In genomic region chr3:166829896-166830295, GRCh38 we compare ENCODE assay signal across 16 cellular contexts.
DNase-seq lines count a peak whose midpoint lies in the region; ATAC-seq, FAIRE-seq and TF ChIP-seq lines count a peak whose summit lies in the region.
"Had no signal": no experiment of that assay in that cellular context is flagged by ENCODE, and none has a peak within 500 bp of the region (broad histone marks: within the 10 kb centered on the region; RNA-seq: fewer than 3 reads in every experiment).

No MANE protein-coding gene starts in this region.

- H3K9me3 Mint-ChIP-seq in activated CD4-positive, alpha-beta T cell treated with anti-CD3 and anti-CD28 coated beads, Interleukin-2, amount 10 ng/mL, durations not matched to agents 24 days and 14 days = no peaks in the 10 kb centered on the region

- no peaks in the 10 kb centered on the region for H3F3A ChIP-seq in PC-9 (ENCODE audit: insufficient read depth, low read depth)

- no peaks in the 10 kb centered on the region for H3K9me3 ChIP-seq in A549
- H3K9me3 ChIP-seq in PC-9 (ENCODE audit: insufficient read depth, low read depth) = 0 out of 2 replicates have a peak, but pooled peaks cover 4% of the 10 kb centered on the region
- no peaks in the 10 kb centered on the region for H3K9me3 ChIP-seq in uterus
- H3K9me3 ChIP-seq: neutrophil had no signal

- WGBS in A549 (ENCODE audit: missing lambda C conversion rate) = 0% methylated on average over 3 of the region's 3 CpGs

- FAIRE-seq in A549 (lab: Jason Lieb, UNC) (no peak), islet of Langerhans (lab: Jason Lieb, UNC) (peak; percentile 75)

- H3K27ac ChIP-seq in A549 = no peak overlapping the region
- H3K27ac ChIP-seq in PC-9 = no peak overlapping the region
- H3K27ac ChIP-seq in uterus = no peak overlapping the region
- H3K27ac ChIP-seq: neutrophil had no signal

- H3K36me3 ChIP-seq in PC-9 (ENCODE audit: low read depth) (no peaks in the 10 kb centered on the region), uterus (no peaks in the 10 kb centered on the region)
- H3K36me3 ChIP-seq: neutrophil had no signal

- TF ChIP-seq RAD21 in A549 (conservative IDR thresholded peaks at IDR 0.05 in 1 of 2, IDR thresholded peaks at IDR 0.05 in 1 of 2) = no peak

- BruUV-seq in PC-9 (replicated peaks; lab: Mats Ljungman, UMichigan) = no TSS peak

- H3K27me3 Mint-ChIP-seq in activated CD4-positive, alpha-beta T cell treated with anti-CD3 and anti-CD28 coated beads, Interleukin-2, amount 10 ng/mL, durations not matched to agents 24 days and 14 days = no peaks in the 10 kb centered on the region
- H3K27me3 Mint-ChIP-seq: memory B cell had no signal

- POLR2A ChIA-PET in A549 (lab: Yijun Ruan, JAX) = no interaction called here
- POLR2A ChIA-PET in PC-9 (lab: Charles Lee; ENCODE audit: unreplicated experiment) = interaction anchor here (0.6 kb wide), 1 partner anchor 42 kb away, joined by 3 read pairs; no protein-coding TSS in a partner anchor

- DNase-seq in A549 (ENCODE audit: low read depth in 1 of 2, low spot score in 1 of 2) = peak; percentile 2 to 44
- DNase-seq in HuH-7 (ENCODE audit: low spot score) = peak; percentile 46
- DNase-seq in PC-9 = peak; percentile 22 to 78
- DNase-seq in uterus = no peak
- no peak for DNase-seq in activated CD4-positive, alpha-beta T cell treated with anti-CD3 and anti-CD28 coated beads, Interleukin-2, amount 10 ng/mL, durations not matched to agents 24 days and 14 days
- no peak for DNase-seq in NCI-H345 (lab: John Stamatoyannopoulos, UW)
- DNase-seq: activated CD4-positive, CD25-positive, alpha-beta regulatory T cell; activated gamma-delta T cell; foreskin fibroblast; H9; NCI-H2107; stimulated activated CD4-positive, alpha-beta T cell treated with anti-CD3 and anti-CD28 coated beads, Interleukin-4, amount 100 ng/mL, for 4 hours had no signal

- H3K27me3 ChIP-seq in PC-9 (ENCODE audit: insufficient read depth, low read depth) = no peaks in the 10 kb centered on the region
- H3K27me3 ChIP-seq in uterus = no peaks in the 10 kb centered on the region
- H3K27me3 ChIP-seq: neutrophil had no signal

- H3K4me1 ChIP-seq in A549 (no peaks in the 10 kb centered on the region), PC-9 (replicated peaks; ENCODE audit: insufficient read depth) (peaks cover 13% of the 10 kb centered on the region; the same call in 1 of the 2 replicates), uterus (no peaks in the 10 kb centered on the region)

- no peak for TF ChIP-seq CTCF in A549 (IDR thresholded peaks at IDR 0.05)
- no peak for TF ChIP-seq CTCF in PC-9 (conservative IDR thresholded peaks at IDR 0.05)
- no peak for TF ChIP-seq CTCF in uterus (IDR thresholded peaks at IDR 0.05)

- ATAC-seq in A549 (no peak; a peak in 2 of 6 replicates), HG02852 (IDR thresholded peaks at IDR 0.05; ENCODE audit: unreplicated experiment) (no peak)

- H3K36me3 Mint-ChIP-seq in activated CD4-positive, alpha-beta T cell treated with anti-CD3 and anti-CD28 coated beads, Interleukin-2, amount 10 ng/mL, durations not matched to agents 24 days and 14 days (ENCODE audit: low read depth) = no peaks in the 10 kb centered on the region
- H3K36me3 Mint-ChIP-seq: memory B cell had no signal

- no peak overlapping the region for H2AFZ ChIP-seq in PC-9

- H3K4me2 ChIP-seq in A549 = 0 out of 3 replicates have a peak overlapping the region, but pooled peaks have one; percentile 31
- no peak overlapping the region for H3K4me2 ChIP-seq in PC-9

- no peaks in the 10 kb centered on the region for H3K9me2 ChIP-seq in PC-9 (ENCODE audit: insufficient read depth)

- no peaks in the 10 kb centered on the region for H4K20me1 ChIP-seq in PC-9 (ENCODE audit: insufficient read depth)

- TF ChIP-seq POLR2A in A549 (IDR thresholded peaks at IDR 0.05; ENCODE audit: low read length) (no peak), uterus (IDR thresholded peaks at IDR 0.05) (no peak)

- CTCF ChIA-PET in A549 (lab: Yijun Ruan, JAX) (no interaction called here), PC-9 (lab: Charles Lee) (no interaction called here)

- H3K79me2 ChIP-seq in PC-9 (ENCODE audit: low read depth) = no peaks in the 10 kb centered on the region

- H3K27ac Mint-ChIP-seq in activated CD4-positive, alpha-beta T cell treated with anti-CD3 and anti-CD28 coated beads, Interleukin-2, amount 10 ng/mL, durations not matched to agents 24 days and 14 days = no peak overlapping the region
- H3K27ac Mint-ChIP-seq: H9, memory B cell had no signal

- H3K4me3 ChIP-seq in A549 = no peak overlapping the region
- H3K4me3 ChIP-seq in PC-9 = no peak overlapping the region
- no peak overlapping the region for H3K4me3 ChIP-seq in uterus

- no peak overlapping the region for H3K4me3 Mint-ChIP-seq in activated CD4-positive, alpha-beta T cell treated with anti-CD3 and anti-CD28 coated beads, Interleukin-2, amount 10 ng/mL, durations not matched to agents 24 days and 14 days
- H3K4me3 Mint-ChIP-seq: H9, memory B cell had no signal

- no peak for TF ChIP-seq EP300 in A549 (IDR thresholded peaks at IDR 0.05)

- intact Hi-C loops in PC-9 (cut with micrococcal nuclease; ENCODE audit: unreplicated experiment) (loop anchor here (10.0 kb wide), 1 partner anchor 205 kb away; no protein-coding TSS in a partner anchor), uterus (cut with DNase I; ENCODE audit: low total_unique reads) (no loop called here)
- intact Hi-C loops in activated CD4-positive, alpha-beta T cell treated with anti-CD3 and anti-CD28 coated beads, Interleukin-2, amount 10 ng/mL, durations not matched to agents 24 days and 14 days (cut with micrococcal nuclease) = no loop called here

- no peaks in the 10 kb centered on the region for H3K4me1 Mint-ChIP-seq in activated CD4-positive, alpha-beta T cell treated with anti-CD3 and anti-CD28 coated beads, Interleukin-2, amount 10 ng/mL, durations not matched to agents 24 days and 14 days
- H3K4me1 Mint-ChIP-seq: memory B cell had no signal

TF ChIP-seq in A549, 52 proteins besides CTCF, POLR2A, EP300 and RAD21:
- TF ChIP-seq HDAC2 (IDR thresholded peaks at IDR 0.05) = no peak
- no peak for TF ChIP-seq CBX8 (IDR thresholded peaks at IDR 0.05)
- TF ChIP-seq CEBPB (IDR thresholded peaks at IDR 0.05) = peak; percentile 56 to 78
- TF ChIP-seq RCOR1 (IDR thresholded peaks at IDR 0.05; ENCODE audit: low read depth, low read length) = no peak
- TF ChIP-seq GATA3 (IDR thresholded peaks at IDR 0.05; ENCODE audit: borderline replicate concordance) = no peak
- TF ChIP-seq, protein P1, sequence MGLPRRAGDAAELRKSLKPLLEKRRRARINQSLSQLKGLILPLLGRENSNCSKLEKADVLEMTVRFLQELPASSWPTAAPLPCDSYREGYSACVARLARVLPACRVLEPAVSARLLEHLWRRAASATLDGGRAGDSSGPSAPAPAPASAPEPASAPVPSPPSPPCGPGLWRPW (IDR thresholded peaks at IDR 0.05) = peak; percentile 39; the same call in 1 of the 2 replicates

Comparison
In these comparisons a context has a peak if more than half of its experiments do, and no peak if none do; other contexts are left out.
1. DNase-seq: peak in A549 (2 of 2), HuH-7 (single experiment) and PC-9 (2 of 2); none in uterus (0 of 2), activated CD4-positive, alpha-beta T cell treated with anti-CD3 and anti-CD28 coated beads, Interleukin-2, amount 10 ng/mL, durations not matched to agents 24 days and 14 days (single experiment) and NCI-H345 (single experiment).